9 cellular contexts compared by ENCODE assay signal in the genomic region with DNA sequence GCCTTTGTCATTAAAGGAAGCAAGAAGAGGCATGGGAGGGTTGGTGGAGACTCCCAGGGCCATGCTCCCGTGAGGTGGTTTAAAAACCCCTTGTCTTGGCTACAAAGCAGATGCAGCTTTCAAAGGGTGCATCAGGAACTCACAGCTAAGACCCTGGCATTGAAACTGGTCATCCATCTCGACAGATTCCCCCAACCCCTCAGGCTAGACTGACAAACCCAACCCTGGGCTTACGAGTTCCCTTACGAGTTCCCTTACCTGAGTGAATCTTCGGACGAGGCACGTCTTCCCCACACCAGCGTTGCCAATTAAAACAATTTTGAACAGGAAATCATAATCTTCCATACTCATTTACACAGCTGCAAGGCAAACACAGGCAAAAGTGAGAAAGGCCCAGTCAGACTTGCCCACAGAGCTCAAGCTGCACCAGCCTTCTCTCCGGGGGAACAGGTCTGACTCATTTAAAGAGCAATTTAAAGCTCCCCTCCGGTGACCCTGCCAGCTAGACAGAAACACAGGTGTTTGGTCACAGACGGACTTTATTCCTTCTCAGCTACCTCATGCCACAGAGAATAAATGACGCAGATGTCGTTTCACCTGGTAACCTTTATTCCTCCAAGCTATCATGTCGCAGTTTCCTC.
A peak's percentile ranks its signal among the peaks of the same experiment; 100 is the strongest.
DNase-seq lines count a peak whose midpoint lies in the region; ATAC-seq and TF ChIP-seq lines count a peak whose summit lies in the region.
"Had no signal": no experiment of that assay in that cellular context is flagged by ENCODE, and none has a peak within 500 bp of the region (broad histone marks: within the 10 kb centered on the region; RNA-seq: fewer than 3 reads in every experiment).

No MANE protein-coding gene starts in this region.

- TF ChIP-seq CTCF in CD8-positive, alpha-beta T cell (IDR thresholded peaks at IDR 0.05) = no peak

- H3K4me3 Mint-ChIP-seq in CD8-positive, alpha-beta T cell = no peak overlapping the region

- peaks cover 39% of the 10 kb centered on the region for H3K4me1 Mint-ChIP-seq in CD8-positive, alpha-beta T cell (ENCODE audit: low read depth)

- H3K4me3 ChIP-seq in CD8-positive, alpha-beta T cell (ENCODE audit: low read depth, low read length) = no peak overlapping the region

- peak; percentile 17 for ATAC-seq in CD8-positive, alpha-beta T cell
- ATAC-seq in HG03103 (IDR thresholded peaks at IDR 0.05; ENCODE audit: low read depth, unreplicated experiment) (peak; percentile 91), Right ventricle myocardium superior (ENCODE audit: poor library complexity) (no peak)

- peaks cover 28% of the 10 kb centered on the region for H3K4me1 ChIP-seq in CD8-positive, alpha-beta T cell (ENCODE audit: insufficient read depth, low read length)

- POLR2A ChIA-PET in CD8-positive, alpha-beta T cell (lab: Charles Lee) = no interaction called here

- intact Hi-C loops in CD8-positive, alpha-beta T cell (cut with DNase I, micrococcal nuclease) = loop anchor here in 1 of 2 experiments (10.0 kb wide), 1 partner anchor 272 kb away; no protein-coding TSS in a partner anchor
- intact Hi-C loops in Right ventricle myocardium superior (cut with DNase I) = no loop called here

- H3K27me3 ChIP-seq in CD8-positive, alpha-beta T cell (ENCODE audit: insufficient read depth, low read length) = no peaks in the 10 kb centered on the region

- DNase-seq in CD8-positive, alpha-beta T cell = no peak
- DNase-seq in SHP77 treated with DMSO at 0.1 percent for 48 hours (lab: John Stamatoyannopoulos, UW) (peak; percentile 65), renal cortical epithelial cell (ENCODE audit: low read depth) (peak; percentile 61), cerebellar cortex (ENCODE audit: low spot score) (no peak), Right ventricle myocardium superior (no peak), OCI-M2 (lab: John Stamatoyannopoulos, UW; ENCODE audit: unreplicated experiment) (no peak)
- DNase-seq: right cardiac atrium had no signal

- no peaks in the 10 kb centered on the region for H3K27me3 Mint-ChIP-seq in CD8-positive, alpha-beta T cell (ENCODE audit: low read depth)

- H3K9me3 ChIP-seq in CD8-positive, alpha-beta T cell (ENCODE audit: low read length) = no peaks in the 10 kb centered on the region

- no peak overlapping the region for H3K27ac Mint-ChIP-seq in CD8-positive, alpha-beta T cell

- H3K9me3 Mint-ChIP-seq in CD8-positive, alpha-beta T cell = no peaks in the 10 kb centered on the region

- H3K36me3 ChIP-seq in CD8-positive, alpha-beta T cell (ENCODE audit: insufficient read depth, low read length) = no peaks in the 10 kb centered on the region

- no peak overlapping the region for H3K27ac ChIP-seq in CD8-positive, alpha-beta T cell (ENCODE audit: low read depth, low read length)

- CTCF ChIA-PET in CD8-positive, alpha-beta T cell (lab: Charles Lee) = no interaction called here

- TF ChIP-seq POLR2A in GM19193 (IDR thresholded peaks at IDR 0.05; ENCODE audit: extremely low read depth, insufficient read depth, insufficient read length) = peak; percentile 52

- peaks cover 47% of the 10 kb centered on the region for H3K36me3 Mint-ChIP-seq in CD8-positive, alpha-beta T cell

Comparison
In these comparisons a context has a peak if more than half of its experiments do, and no peak if none do; other contexts are left out.
1. DNase-seq: peak in SHP77 treated with DMSO at 0.1 percent for 48 hours (single experiment) and renal cortical epithelial cell (single experiment); none in CD8-positive, alpha-beta T cell (0 of 7), cerebellar cortex (single experiment), Right ventricle myocardium superior (single experiment) and OCI-M2 (single experiment).